In the genomic region with DNA sequence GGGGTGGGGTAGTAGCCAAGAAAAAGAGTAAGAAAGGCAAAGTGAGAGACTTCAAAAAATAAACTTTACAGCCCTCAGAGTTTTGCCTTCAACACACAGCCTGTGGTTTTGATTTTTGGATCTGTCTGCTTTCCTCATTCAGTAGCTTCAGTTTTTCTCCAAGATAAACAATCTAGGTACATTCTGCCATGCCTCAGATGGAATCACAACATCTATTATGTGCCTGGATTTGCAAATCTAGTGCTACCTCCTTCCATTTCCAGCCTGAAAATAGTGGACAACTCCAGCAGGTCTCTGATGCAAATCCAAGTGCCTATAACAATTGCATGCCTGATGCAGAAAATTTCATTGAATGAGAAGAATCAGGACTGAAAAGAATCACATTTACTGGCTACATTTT, we compare ENCODE assay signal across 9 cellular contexts.
"Had no signal": no experiment of that assay in that cellular context is flagged by ENCODE, and none has a peak within 500 bp of the region (broad histone marks: within the 10 kb centered on the region; RNA-seq: fewer than 3 reads in every experiment).

No MANE protein-coding gene starts in this region.

- H3K27ac ChIP-seq: GM23248, HL-60 had no signal

- ATAC-seq: HCT116, HepG2 had no signal

- H3K4me3 ChIP-seq: GM23248, HAP-1 had no signal

- H3K4me1 ChIP-seq: HAP-1 had no signal

- H3K36me3 ChIP-seq: HAP-1 had no signal

- H3K9me3 ChIP-seq: HAP-1 had no signal

- DNase-seq: GM23248, GOT3, H7, HFFc6, KBM-7 had no signal

- FAIRE-seq: HepG2 had no signal
